ENCODE assay signal across 1 cellular context in genomic region chr2:126792993-126793392, GRCh38.
TF ChIP-seq lines count a peak whose summit lies in the region.

No MANE protein-coding gene starts in this region.

TF ChIP-seq in H1, 55 proteins besides CTCF, POLR2A, EP300 and RAD21:
- TF ChIP-seq ATF2 (IDR thresholded peaks at IDR 0.05; ENCODE audit: low read length) (no peak), TBP (IDR thresholded peaks at IDR 0.05; ENCODE audit: low read depth, low read length) (no peak), FOSL1 (IDR thresholded peaks at IDR 0.05; ENCODE audit: insufficient read depth, low read depth, low read length) (no peak), CEBPB (IDR thresholded peaks at IDR 0.05; ENCODE audit: low read depth, low read length) (no peak), HDAC2 (IDR thresholded peaks at IDR 0.05; ENCODE audit: borderline replicate concordance in 1 of 2, low read depth in 2 of 2, low read length in 2 of 2) (no peak), JUND (IDR thresholded peaks at IDR 0.05; ENCODE audit: low read length) (no peak), TAF7 (optimal IDR thresholded peaks at IDR 0.05; ENCODE audit: borderline replicate concordance, low read depth, low read length) (no peak), CBX5 (IDR thresholded peaks at IDR 0.05; ENCODE audit: low read depth, low read length) (no peak), ASH2L (IDR thresholded peaks at IDR 0.05; ENCODE audit: low read length) (no peak), GTF2F1 (IDR thresholded peaks at IDR 0.05; ENCODE audit: borderline replicate concordance, low read depth, low read length) (no peak), MAX (IDR thresholded peaks at IDR 0.05) (no peak), NRF1 (IDR thresholded peaks at IDR 0.05; ENCODE audit: low read depth, low read length) (no peak), EGR1 (IDR thresholded peaks at IDR 0.05; ENCODE audit: borderline replicate concordance, low read depth, low read length) (no peak), KDM5A (IDR thresholded peaks at IDR 0.05; ENCODE audit: low read length) (no peak), RBBP5 (IDR thresholded peaks at IDR 0.05; ENCODE audit: borderline replicate concordance, low read depth, low read length) (no peak), E2F6 (IDR thresholded peaks at IDR 0.05) (no peak), RNF2 (IDR thresholded peaks at IDR 0.05; ENCODE audit: borderline replicate concordance, low read depth, low read length, missing control alignments, poor library complexity, severe bottlenecking) (no peak)
